Comparison of ENCODE assay signal across 22 cellular contexts in genomic region chr2:100646039-100646438, GRCh38.
DNase-seq lines count a peak whose midpoint lies in the region; ATAC-seq and TF ChIP-seq lines count a peak whose summit lies in the region.
"Had no signal": no experiment of that assay in that cellular context is flagged by ENCODE, and none has a peak within 500 bp of the region (broad histone marks: within the 10 kb centered on the region; RNA-seq: fewer than 3 reads in every experiment).

No MANE protein-coding gene starts in this region.

- H3K4me1 Mint-ChIP-seq in GM23338 = peaks cover 12% of the 10 kb centered on the region

- H2BK120ac ChIP-seq in neuronal stem cell (ENCODE audit: low read depth, low read length) = no peak overlapping the region

- H4K8ac ChIP-seq in neuronal stem cell (ENCODE audit: low read depth, low read length) = no peak overlapping the region

- no peak overlapping the region for H2AK5ac ChIP-seq in neuronal stem cell (ENCODE audit: low read depth, low read length)

- no CpG with 5 or more reads among the region's 7 CpGs for WGBS in neuronal stem cell (ENCODE audit: extremely low coverage in 2 of 2, insufficient read length in 2 of 2, insufficient replicate concordance in 1 of 2), 2 donors

- H4K20me1 ChIP-seq in GM23338 (replicated peaks; ENCODE audit: insufficient read depth) = no peaks in the 10 kb centered on the region

- no peaks in the 10 kb centered on the region for H3K27me3 Mint-ChIP-seq in GM23338 (ENCODE audit: insufficient read depth, low read depth, poor library complexity)

- peak; percentile 67 for ATAC-seq in GM23338
- no peak for ATAC-seq in GM21528 (IDR thresholded peaks at IDR 0.05; ENCODE audit: low FRiP score, unreplicated experiment)
- ATAC-seq: K562, Right ventricle myocardium inferior had no signal

- peak overlapping the region; percentile 59 for H2AFZ ChIP-seq in GM23338
- peak overlapping the region; percentile 66 for H2AFZ ChIP-seq in neuronal stem cell (ENCODE audit: low read length)
- H2AFZ ChIP-seq: PC-9 had no signal

- DNase-seq in GM23338 (ENCODE audit: low spot score) (no peak), choroid plexus epithelial cell (ENCODE audit: low read depth) (peak; percentile 27), islet precursor cell (peak; percentile 37), neuronal stem cell (ENCODE audit: low spot score) (no peak), occipital lobe (lab: John Stamatoyannopoulos, UW) (no peak), foreskin fibroblast (no peak), COR-L47 (lab: John Stamatoyannopoulos, UW) (no peak)
- DNase-seq: 8988T, ACHN, DMS153, DND-41, H7, MV-4-11, NCI-H1105, NCI-H1436 treated with DMSO at 0.1 percent for 48 hours, NCI-H187 treated with DMSO at 0.1 percent for 48 hours, NCI-H526 treated with DMSO at 0.1 percent for 48 hours, PC-9, SJCRH30 had no signal

- H3K27ac Mint-ChIP-seq in GM23338 = no peak overlapping the region

- H3K4me2 ChIP-seq in GM23338 = no peak overlapping the region
- no peak overlapping the region for H3K4me2 ChIP-seq in neuronal stem cell (ENCODE audit: insufficient read depth, low read length, poor library complexity, severe bottlenecking)
- H3K4me2 ChIP-seq: PC-9 had no signal

- H3K36me3 Mint-ChIP-seq in GM23338 (ENCODE audit: low read depth) = peaks cover 7% of the 10 kb centered on the region; the same call in 2 of the 3 replicates

- peaks cover 2 to 6% of the 10 kb centered on the region in 2 donors for H3K9me3 ChIP-seq in neuronal stem cell (replicated peaks in 1 of 2; ENCODE audit: control insufficient read depth in 2 of 2, insufficient read depth in 1 of 2, low read depth in 1 of 2, low read length in 2 of 2)
- H3K9me3 ChIP-seq: SJCRH30 had no signal

- H3K9ac ChIP-seq in neuronal stem cell (ENCODE audit: low read depth, low read length, poor library complexity) = no peak overlapping the region

- H3K27ac ChIP-seq in GM23338 (ENCODE audit: low read depth) (no peak overlapping the region), neuronal stem cell (replicated peaks; ENCODE audit: low read length) (no peak overlapping the region)
- H3K27ac ChIP-seq: PC-9, SJCRH30 had no signal

- peaks cover 2% of the 10 kb centered on the region; the same call in 1 of the 2 replicates for H3K9me2 ChIP-seq in GM23338 (ENCODE audit: insufficient read depth)

- H3K27me3 ChIP-seq in GM23338 (ENCODE audit: insufficient read depth) (no peaks in the 10 kb centered on the region), neuronal stem cell (ENCODE audit: control insufficient read depth in 3 of 3, insufficient read depth in 3 of 3, low read depth in 1 of 3, low read length in 3 of 3) (no peaks in the 10 kb centered on the region)
- H3K27me3 ChIP-seq: SJCRH30 had no signal

- no peak overlapping the region for H4K91ac ChIP-seq in neuronal stem cell (ENCODE audit: low read depth, low read length, poor library complexity)

- H3F3A ChIP-seq in GM23338 (replicated peaks; ENCODE audit: low read depth) = no peaks in the 10 kb centered on the region

- H3K36me3 ChIP-seq in GM23338 (ENCODE audit: insufficient read depth) (no peaks in the 10 kb centered on the region), neuronal stem cell (replicated peaks in 1 of 2; ENCODE audit: control insufficient read depth in 2 of 2, insufficient read depth in 2 of 2, low read length in 2 of 2) (no peaks in the 10 kb centered on the region)
- H3K36me3 ChIP-seq: SJCRH30 had no signal

- no peak overlapping the region for H2BK5ac ChIP-seq in neuronal stem cell (ENCODE audit: low read length)

- TF ChIP-seq CTCF in GM23338 (conservative IDR thresholded peaks at IDR 0.05; ENCODE audit: low read depth in 2 of 2) = no peak
- TF ChIP-seq CTCF in choroid plexus epithelial cell (conservative IDR thresholded peaks at IDR 0.05; ENCODE audit: low read depth, low read length) = no peak
- no peak for TF ChIP-seq CTCF in foreskin fibroblast (IDR thresholded peaks at IDR 0.05; ENCODE audit: low read depth, low read length)

- no peaks in the 10 kb centered on the region for H3K79me1 ChIP-seq in neuronal stem cell (ENCODE audit: low read depth, low read length)

- no peak overlapping the region for H3K4ac ChIP-seq in neuronal stem cell (ENCODE audit: low read length)

- H3K23ac ChIP-seq in neuronal stem cell (ENCODE audit: low read depth, low read length, poor library complexity) = no peak overlapping the region

- H3K4me1 ChIP-seq in GM23338 (ENCODE audit: insufficient read depth) (no peaks in the 10 kb centered on the region; the same call in 1 of the 2 replicates), neuronal stem cell (ENCODE audit: control insufficient read depth in 2 of 2, insufficient read depth in 1 of 2, low read depth in 1 of 2, low read length in 2 of 2) (peaks cover 3 to 13% of the 10 kb centered on the region in 2 donors)
- H3K4me1 ChIP-seq: SJCRH30 had no signal

- H3K4me3 ChIP-seq in GM23338 = no peak overlapping the region
- no peak overlapping the region for H3K4me3 ChIP-seq in choroid plexus epithelial cell (ENCODE audit: low read depth, low read length)
- H3K4me3 ChIP-seq in neuronal stem cell (ENCODE audit: low read length in 2 of 2) = no peak overlapping the region
- H3K4me3 ChIP-seq in foreskin fibroblast (ENCODE audit: low read depth in 1 of 2, low read length in 2 of 2) = no peak overlapping the region
- H3K4me3 ChIP-seq: K562, PC-9, SJCRH30 had no signal

- H3K18ac ChIP-seq in neuronal stem cell (ENCODE audit: low read length) = no peak overlapping the region

- peaks cover 11% of the 10 kb centered on the region for H3K9me3 Mint-ChIP-seq in GM23338

- no peak overlapping the region for H2BK15ac ChIP-seq in neuronal stem cell (ENCODE audit: low read length)

- no peak overlapping the region for H2BK12ac ChIP-seq in neuronal stem cell (ENCODE audit: low read length)

- no peak overlapping the region for H3K14ac ChIP-seq in neuronal stem cell (ENCODE audit: low read length)

- H3K4me3 Mint-ChIP-seq in GM23338 = no peak overlapping the region

- H3K79me2 ChIP-seq in GM23338 (replicated peaks; ENCODE audit: insufficient read depth) = no peaks in the 10 kb centered on the region

TF ChIP-seq in GM23338, 12 proteins besides CTCF, POLR2A, EP300 and RAD21 (continues in another document):
- TF ChIP-seq EZH2 (IDR thresholded peaks at IDR 0.05; ENCODE audit: low read depth, unreplicated experiment) (no peak), ETS1 (IDR thresholded peaks at IDR 0.05) (no peak), ZNF331 (CRISPR knock-in tag; IDR thresholded peaks at IDR 0.05; ENCODE audit: low read depth) (no peak), ZNF114 (CRISPR knock-in tag; IDR thresholded peaks at IDR 0.05) (no peak)

Comparison
In these comparisons a context has a peak if more than half of its experiments do, and no peak if none do; other contexts are left out.
1. DNase-seq: peak in choroid plexus epithelial cell (single experiment) and islet precursor cell (single experiment); none in GM23338 (single experiment), neuronal stem cell (single experiment), occipital lobe (single experiment), foreskin fibroblast (0 of 2) and COR-L47 (single experiment).